ENCODE assay signal across 1 cellular context in genomic region chr16:21565816-21566669, GRCh38.
TF ChIP-seq lines count a peak whose summit lies in the region.

No MANE protein-coding gene starts in this region.

TF ChIP-seq in liver, 16 proteins besides CTCF, POLR2A, EP300 and RAD21 (continued from another document):
- TF ChIP-seq HNF4G (IDR thresholded peaks at IDR 0.05) (peak; percentile 56), FOXA1 (IDR thresholded peaks at IDR 0.05) (no peak), FOXA2 (IDR thresholded peaks at IDR 0.05) (peak; percentile 84), MAX (IDR thresholded peaks at IDR 0.05) (peak; percentile 51)
